ENCODE assay signal across 12 cellular contexts in the genomic region with DNA sequence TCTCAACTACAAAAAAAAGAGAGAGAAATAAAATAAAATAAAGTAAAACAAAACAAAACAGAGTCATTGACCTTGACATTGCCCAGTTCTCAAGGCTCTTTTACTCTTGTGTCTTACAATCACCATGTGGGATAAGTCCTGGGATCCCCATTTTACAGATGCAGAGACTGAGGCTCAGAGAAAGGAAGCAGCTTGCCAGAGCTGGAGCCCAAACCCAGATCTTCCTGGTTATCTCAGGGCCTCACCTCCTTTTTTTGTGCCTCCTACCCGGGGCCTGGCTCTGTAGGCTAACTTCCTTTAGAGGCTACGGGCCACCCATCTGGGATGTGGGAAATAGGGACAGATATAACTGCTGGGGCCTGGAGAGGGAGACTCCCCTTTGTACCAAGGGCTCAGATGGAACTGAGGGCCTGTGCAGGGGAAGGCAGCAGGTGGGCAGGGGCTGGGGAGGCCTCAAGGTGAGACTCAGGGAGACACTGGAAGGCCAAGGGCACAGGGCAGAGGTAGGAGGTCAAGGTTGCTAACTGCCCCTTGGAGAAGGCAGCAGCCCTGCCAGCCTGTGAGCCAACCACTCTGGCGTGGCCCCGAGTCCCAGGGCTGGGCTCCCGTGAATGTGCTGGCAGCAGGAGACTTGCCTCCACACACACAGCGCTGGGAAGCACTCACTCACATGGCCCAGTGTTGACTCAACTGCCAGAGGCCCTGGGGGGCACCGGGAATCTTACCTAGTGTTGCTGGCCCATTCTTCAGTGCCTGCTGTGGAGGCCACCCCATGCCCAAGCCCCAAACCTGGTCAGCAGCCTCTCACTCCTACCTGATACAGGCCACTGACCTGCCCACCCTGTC. TPM values are rescaled to one million over a fixed set of nuclear protein-coding genes. Genes with fewer than 3 reads are reported as not detected.
DNase-seq lines count a peak whose midpoint lies in the region; TF ChIP-seq lines count a peak whose summit lies in the region.
"Had no signal": no experiment of that assay in that cellular context is flagged by ENCODE, and none has a peak within 500 bp of the region (broad histone marks: within the 10 kb centered on the region; RNA-seq: fewer than 3 reads in every experiment).

No MANE protein-coding gene starts in this region.

- POLR2A ChIA-PET in PC-9 (lab: Charles Lee; ENCODE audit: unreplicated experiment): no interaction called here

- no peaks in the 10 kb centered on the region for H3K9me3 ChIP-seq in PC-9 (ENCODE audit: insufficient read depth, low read depth)
- H3K9me3 ChIP-seq: esophagus squamous epithelium, thyroid gland had no signal

- H3K27me3 ChIP-seq in PC-9 (ENCODE audit: insufficient read depth, low read depth): no peaks in the 10 kb centered on the region
- H3K27me3 ChIP-seq: thyroid gland had no signal

- DNase-seq in ELR (ENCODE audit: low read depth) (peak; percentile 21), PC-9 (no peak), coronary artery (ENCODE audit: low spot score) (peak; percentile 76), renal cortical epithelial cell (ENCODE audit: low read depth) (peak; percentile 19), activated gamma-delta T cell (lab: John Stamatoyannopoulos, UW) (no peak), NCI-H128 (lab: John Stamatoyannopoulos, UW; ENCODE audit: unreplicated experiment) (no peak), NCI-H1930 (lab: John Stamatoyannopoulos, UW) (no peak), islet precursor cell (no peak)
- DNase-seq: cerebellar nuclear complex, esophagus squamous epithelium, PC-3, thyroid gland had no signal

- TF ChIP-seq CTCF in PC-9 (conservative IDR thresholded peaks at IDR 0.05): no peak
- no peak for TF ChIP-seq CTCF in coronary artery (IDR thresholded peaks at IDR 0.05)

- no peaks in the 10 kb centered on the region for H4K20me1 ChIP-seq in PC-9 (ENCODE audit: insufficient read depth)

- no peak overlapping the region for H2AFZ ChIP-seq in PC-9

- H3K27ac ChIP-seq in PC-9 (peak overlapping the region; percentile 94; the same call in 1 of the 2 replicates), coronary artery (peak overlapping the region; percentile 54 to 76)

- peaks cover 27% of the 10 kb centered on the region for H3F3A ChIP-seq in PC-9 (ENCODE audit: insufficient read depth, low read depth)

- H3K4me1 ChIP-seq in PC-9 (replicated peaks; ENCODE audit: insufficient read depth): peaks cover 46% of the 10 kb centered on the region

- H3K79me2 ChIP-seq in PC-9 (ENCODE audit: low read depth): no peaks in the 10 kb centered on the region; the same call in 1 of the 2 replicates

- H3K9me2 ChIP-seq in PC-9 (ENCODE audit: insufficient read depth): no peaks in the 10 kb centered on the region

- H3K4me2 ChIP-seq in PC-9: no peak overlapping the region

- intact Hi-C loops in PC-9 (cut with micrococcal nuclease; ENCODE audit: unreplicated experiment): no loop called here

- CTCF ChIA-PET in PC-9 (lab: Charles Lee): no interaction called here

- H3K4me3 ChIP-seq in PC-9 (no peak overlapping the region), coronary artery (no peak overlapping the region)
- H3K4me3 ChIP-seq: esophagus squamous epithelium, thyroid gland had no signal

- no peaks in the 10 kb centered on the region for H3K36me3 ChIP-seq in PC-9 (ENCODE audit: low read depth)
- H3K36me3 ChIP-seq: esophagus squamous epithelium, thyroid gland had no signal

- BruUV-seq in PC-9 (replicated peaks; lab: Mats Ljungman, UMichigan): no TSS peak

RNA-seq across cellular contexts. Expression of a gene that starts 6.5 kb away (rescaled TPM):
- total RNA-seq in PC-9 (2021): 80.8 and 82.1 TPM in 2 replicates
- 122 and 191 TPM in 2 replicates for total RNA-seq in renal cortical epithelial cell

Comparison
In these comparisons a context has a peak if more than half of its experiments do, and no peak if none do; other contexts are left out.
1. DNase-seq: peak in ELR (single experiment), coronary artery (single experiment) and renal cortical epithelial cell (single experiment); none in PC-9 (0 of 2), activated gamma-delta T cell (single experiment), NCI-H128 (single experiment), NCI-H1930 (0 of 2) and islet precursor cell (single experiment).